Comparison of ENCODE assay signal across 27 cellular contexts in the genomic region with DNA sequence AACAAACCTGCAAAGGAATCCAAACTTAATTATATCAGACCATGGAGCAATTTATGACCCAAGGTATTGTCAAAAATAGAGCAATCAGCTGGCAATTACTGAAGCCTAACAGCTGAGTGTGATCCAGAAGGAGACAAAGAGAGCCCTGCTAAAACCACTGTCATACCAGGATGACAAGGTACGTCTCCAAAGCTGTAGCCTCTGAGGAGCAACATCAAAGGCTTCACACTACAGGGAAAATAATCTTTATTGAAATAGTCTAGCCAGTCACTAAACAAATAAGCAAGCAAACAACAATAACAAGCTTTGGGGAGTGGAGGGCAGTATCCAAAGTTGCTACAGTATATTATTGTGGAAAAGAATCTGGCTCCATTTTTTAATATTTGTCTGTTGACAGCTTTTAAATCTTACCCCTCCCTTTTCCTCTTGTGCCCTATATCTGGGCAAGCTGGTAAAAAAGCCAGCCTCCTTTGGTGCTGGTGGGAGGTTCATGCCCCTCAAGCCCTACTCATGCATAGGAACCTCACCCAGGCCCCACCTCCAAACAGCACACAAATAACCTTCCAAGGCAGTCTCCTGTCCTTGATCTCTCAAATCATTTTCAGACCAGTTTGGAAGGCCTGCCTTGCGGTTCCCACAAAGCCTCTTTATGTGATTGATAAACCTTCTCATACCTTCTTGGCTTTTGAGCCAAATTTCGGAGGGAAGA.
DNase-seq lines count a peak whose midpoint lies in the region; ATAC-seq and TF ChIP-seq lines count a peak whose summit lies in the region.
"Had no signal": no experiment of that assay in that cellular context is flagged by ENCODE, and none has a peak within 500 bp of the region (broad histone marks: within the 10 kb centered on the region; RNA-seq: fewer than 3 reads in every experiment).

No MANE protein-coding gene starts in this region.

- H4K20me1 ChIP-seq in H9 (ENCODE audit: control insufficient read depth, insufficient read depth, insufficient read length): no peaks in the 10 kb centered on the region

- no peak for TF ChIP-seq CTCF in H9 (conservative IDR thresholded peaks at IDR 0.05)
- no peak for TF ChIP-seq CTCF in gastrocnemius medialis (IDR thresholded peaks at IDR 0.05 in 4 of 5, conservative IDR thresholded peaks at IDR 0.05 in 1 of 5)

- H2BK5ac ChIP-seq in H9 (ENCODE audit: insufficient read length, low read length): no peak overlapping the region

- ATAC-seq in gastrocnemius medialis (peak; percentile 33 to 71), right cardiac atrium (no peak)
- ATAC-seq: CD8-positive, alpha-beta T cell; Right ventricle myocardium inferior had no signal

- no peak overlapping the region for H2BK120ac ChIP-seq in H9 (ENCODE audit: low read depth, low read length, poor library complexity, severe bottlenecking)

- WGBS in H9 (ENCODE audit: extremely low coverage, insufficient read length, low lambda C conversion rate): no CpG with 5 or more reads among the region's 3 CpGs
- 100% methylated on average over 1 to 2 of the region's 3 CpGs for WGBS in mesodermal cell (ENCODE audit: insufficient coverage in 2 of 2), 2 experiments
- WGBS in right cardiac atrium: 92% methylated on average over 3 of the region's 3 CpGs

- H3K9me3 ChIP-seq in H9 (ENCODE audit: control insufficient read depth, low read depth, low read length) (no peaks in the 10 kb centered on the region), mesodermal cell (ENCODE audit: control insufficient read depth, low read length) (no peaks in the 10 kb centered on the region), gastrocnemius medialis (no peaks in the 10 kb centered on the region), right cardiac atrium (ENCODE audit: control insufficient read depth, low read length) (no peaks in the 10 kb centered on the region)
- H3K9me3 ChIP-seq: Caco-2, MG63, SJCRH30 had no signal

- no peak overlapping the region for H2AK5ac ChIP-seq in H9 (ENCODE audit: insufficient read length, low read length)

- no peaks in the 10 kb centered on the region for H3K79me1 ChIP-seq in H9 (ENCODE audit: insufficient read depth, low read depth, low read length, poor library complexity, severe bottlenecking)

- TF ChIP-seq POLR2A in gastrocnemius medialis (IDR thresholded peaks at IDR 0.05): no peak

- H3K9me3 Mint-ChIP-seq in H9: no peaks in the 10 kb centered on the region
- H3K9me3 Mint-ChIP-seq: CD8-positive, alpha-beta T cell had no signal

- peak overlapping the region in 2 of 3 experiments; percentile 19 to 42; a peak in 1 of 7 replicates for H3K27ac Mint-ChIP-seq in H9
- H3K27ac Mint-ChIP-seq: B cell; CD8-positive, alpha-beta T cell had no signal

- H2BK12ac ChIP-seq in H9 (ENCODE audit: insufficient read length, low read depth, low read length): no peak overlapping the region

- no peaks in the 10 kb centered on the region for H3K79me2 ChIP-seq in H9 (ENCODE audit: insufficient read depth, low read length)

- no peak overlapping the region for H4K91ac ChIP-seq in H9 (ENCODE audit: insufficient read length, low read depth, low read length)

- no peak overlapping the region for H3K4me2 ChIP-seq in H9 (ENCODE audit: insufficient read depth, insufficient read length, low read length)
- H3K4me2 ChIP-seq: PC-9 had no signal

- H3K23ac ChIP-seq in H9 (ENCODE audit: insufficient read length, low read depth, low read length): no peak overlapping the region

- no peak overlapping the region for H3K14ac ChIP-seq in H9 (ENCODE audit: insufficient read depth, low read length)

- no peak overlapping the region for H3K9ac ChIP-seq in H9 (ENCODE audit: extremely low read depth, insufficient read length, low read length)

- no peak overlapping the region for H3K56ac ChIP-seq in H9 (ENCODE audit: insufficient read length, low read depth, low read length)

- H3T11ph ChIP-seq in H9 (ENCODE audit: low read length): no peak overlapping the region

- no peak overlapping the region for H3K4ac ChIP-seq in H9 (ENCODE audit: low read depth, low read length)

- no peak for DNase-seq in H9
- DNase-seq in SW480 (ENCODE audit: low spot score): peak; percentile 28
- DNase-seq in gastrocnemius medialis: no peak
- no peak for DNase-seq in right cardiac atrium
- DNase-seq in AML-193 (lab: John Stamatoyannopoulos, UW): no peak
- no peak for DNase-seq in stimulated activated CD4-positive, alpha-beta T cell treated with anti-CD3 and anti-CD28 coated beads, Interleukin-2, amount 100 ng/mL, for 48 hours
- DNase-seq: Caco-2; CD8-positive, alpha-beta T cell; DND-41; GOT3; HCEC 1CT; IMR-90; KG1; MG63; NCI-H1105 treated with DMSO at 0.1 percent for 48 hours; NCI-H146; NCI-H1930; NCI-H446 treated with DMSO at 0.1 percent for 48 hours; NCI-H526; NCI-H82; NK-92 treated with Interleukin-12 subunit alpha and Interleukin-12 subunit beta, amount 100 ng/mL, for 24 hours; PC-9; SJCRH30 had no signal

- no peaks in the 10 kb centered on the region for H3K27me3 ChIP-seq in H9 (ENCODE audit: insufficient read depth, low read length)
- no peaks in the 10 kb centered on the region for H3K27me3 ChIP-seq in gastrocnemius medialis
- no peaks in the 10 kb centered on the region for H3K27me3 ChIP-seq in right cardiac atrium (ENCODE audit: control insufficient read depth, insufficient read depth)
- H3K27me3 ChIP-seq: MG63, SJCRH30 had no signal

- H2BK20ac ChIP-seq in H9 (ENCODE audit: low read depth, low read length, poor library complexity, severe bottlenecking): no peak overlapping the region

- no peak overlapping the region for H2BK15ac ChIP-seq in H9 (ENCODE audit: low read depth, low read length)

- H3K23me2 ChIP-seq in H9 (ENCODE audit: insufficient read length, low read depth, low read length, poor library complexity, severe bottlenecking): no peaks in the 10 kb centered on the region

- H3K27me3 Mint-ChIP-seq in H9 (ENCODE audit: low read depth): no peaks in the 10 kb centered on the region
- H3K27me3 Mint-ChIP-seq: B cell had no signal

- H3K4me1 ChIP-seq in H9 (ENCODE audit: insufficient read depth, low read length) (peaks cover 3% of the 10 kb centered on the region; the same call in 1 of the 2 replicates), mesodermal cell (ENCODE audit: control insufficient read depth, insufficient read depth, low read length, poor library complexity, severe bottlenecking) (peaks cover 20% of the 10 kb centered on the region), gastrocnemius medialis (peaks cover 16 to 29% of the 10 kb centered on the region in 2 donors), right cardiac atrium (ENCODE audit: control insufficient read depth, insufficient read depth, low read length) (no peaks in the 10 kb centered on the region)
- H3K4me1 ChIP-seq: Caco-2 had no signal

- no peak overlapping the region for H2AFZ ChIP-seq in H9 (ENCODE audit: low read length)
- H2AFZ ChIP-seq: PC-9 had no signal

- H3K36me3 ChIP-seq in mesodermal cell (ENCODE audit: control insufficient read depth, insufficient read depth, low read length) (no peaks in the 10 kb centered on the region), gastrocnemius medialis (no peaks in the 10 kb centered on the region)
- H3K36me3 ChIP-seq: MG63, SJCRH30 had no signal

- peaks cover 9% of the 10 kb centered on the region in 2 experiments; a peak in 2 of 4 replicates for H3K4me1 Mint-ChIP-seq in H9

- H3K27ac ChIP-seq in H9 (ENCODE audit: insufficient read length, low read depth, low read length) (no peak overlapping the region), mesodermal cell (ENCODE audit: low read depth, low read length, severe bottlenecking) (peak overlapping the region; percentile 51), gastrocnemius medialis (peak overlapping the region; percentile 17 to 55 (median 22)), right cardiac atrium (ENCODE audit: low read length) (no peak overlapping the region)
- H3K27ac ChIP-seq: C4-2B, PC-9, SJCRH30 had no signal

- H3K36me3 Mint-ChIP-seq in H9 (ENCODE audit: insufficient read depth in 1 of 3, low read depth in 3 of 3): no peaks in the 10 kb centered on the region

- intact Hi-C loops in gastrocnemius medialis (cut with DNase I; ENCODE audit: low total_unique reads): no loop called here
- intact Hi-C loops in right cardiac atrium (cut with DNase I): no loop called here

- H3K4me3 ChIP-seq in mesodermal cell (ENCODE audit: extremely low read depth, insufficient read depth, low read length, poor library complexity, severe bottlenecking) (no peak overlapping the region), gastrocnemius medialis (no peak overlapping the region), right cardiac atrium (ENCODE audit: low read length) (no peak overlapping the region)
- H3K4me3 ChIP-seq: MG63, PC-9, SJCRH30 had no signal

- H4K8ac ChIP-seq in H9 (replicated peaks; ENCODE audit: insufficient read length, low read depth, low read length): no peak overlapping the region

- in situ Hi-C loops in gastrocnemius medialis (cut with MboI; ENCODE audit: low sequenced_read_pairs in 4 of 4): no loop called here

- no peak overlapping the region for H3K18ac ChIP-seq in H9 (ENCODE audit: insufficient read length, low read depth, low read length)

- no peak overlapping the region for H4K5ac ChIP-seq in H9 (ENCODE audit: insufficient read length, low read depth, low read length)

- H3K4me3 Mint-ChIP-seq in H9: no peak overlapping the region
- H3K4me3 Mint-ChIP-seq: B cell; CD8-positive, alpha-beta T cell had no signal

Comparison
In these comparisons a context has a peak if more than half of its experiments do, and no peak if none do; other contexts are left out.
1. H3K27ac ChIP-seq: peak in mesodermal cell (single experiment) and gastrocnemius medialis (4 of 4); none in H9 (single experiment) and right cardiac atrium (single experiment).
2. ATAC-seq: peak in gastrocnemius medialis (2 of 2); none in right cardiac atrium (0 of 2).